Comparison of ENCODE assay signal across 8 cellular contexts in genomic region chr19:5686326-5686646, GRCh38. TPM values are rescaled to one million over a fixed set of nuclear protein-coding genes. Genes with fewer than 3 reads are reported as not detected.
DNase-seq lines count a peak whose midpoint lies in the region; ATAC-seq, FAIRE-seq and TF ChIP-seq lines count a peak whose summit lies in the region.

No MANE protein-coding gene starts in this region.

- no peaks in the 10 kb centered on the region for H4K20me1 ChIP-seq in endothelial cell of umbilical vein (replicated peaks; ENCODE audit: control insufficient read depth, extremely low read depth, insufficient read depth, low read length)

- DNase-seq in CD8-positive, alpha-beta T cell = no peak
- DNase-seq in NT2/D1 (ENCODE audit: low read depth, low spot score) (no peak), endothelial cell of umbilical vein (ENCODE audit: low read depth, low spot score) (no peak), osteocyte (ENCODE audit: extremely low spot score, unreplicated experiment) (no peak), SHP77 (lab: John Stamatoyannopoulos, UW) (no peak), putamen (ENCODE audit: low spot score) (no peak), KBM-7 (no peak)
- no peak for DNase-seq in stimulated activated CD4-positive, alpha-beta T cell treated with anti-CD3 and anti-CD28 coated beads, Interleukin-12 subunit alpha, Interleukin-12 subunit beta, amount 100 ng/mL, for 4 hours

- in situ Hi-C loops in KBM-7 (cut with MboI; ENCODE audit: low pct_unique_long_range_greater_than_20kb, low sequenced_read_pairs) = no loop called here

- H3K9me3 ChIP-seq in CD8-positive, alpha-beta T cell (ENCODE audit: low read length) = no peaks in the 10 kb centered on the region
- H3K9me3 ChIP-seq in NT2/D1 (ENCODE audit: insufficient read depth, low read length) (no peaks in the 10 kb centered on the region), endothelial cell of umbilical vein (replicated peaks; ENCODE audit: control insufficient read depth, insufficient read depth, low read length) (no peaks in the 10 kb centered on the region)

- H3K79me2 ChIP-seq in endothelial cell of umbilical vein (ENCODE audit: control insufficient read depth, insufficient read depth, low read length) = peaks cover 12% of the 10 kb centered on the region

- peak overlapping the region; percentile 59 for H3K4me3 ChIP-seq in CD8-positive, alpha-beta T cell (ENCODE audit: low read depth, low read length)
- peak overlapping the region; percentile 63 for H3K4me3 ChIP-seq in NT2/D1 (ENCODE audit: insufficient read length, low read depth)
- peak overlapping the region in 1 of 3 experiments; percentile 49 for H3K4me3 ChIP-seq in endothelial cell of umbilical vein (replicated peaks in 1 of 3; ENCODE audit: insufficient read depth in 1 of 3, low read depth in 1 of 3, low read length in 3 of 3)

- H3K27me3 Mint-ChIP-seq in CD8-positive, alpha-beta T cell (ENCODE audit: low read depth) = no peaks in the 10 kb centered on the region
- H3K27me3 Mint-ChIP-seq in osteocyte (ENCODE audit: unreplicated experiment) = no peaks in the 10 kb centered on the region

- H3K36me3 ChIP-seq in CD8-positive, alpha-beta T cell (ENCODE audit: insufficient read depth, low read length) = no peaks in the 10 kb centered on the region
- peaks cover 11% of the 10 kb centered on the region for H3K36me3 ChIP-seq in NT2/D1 (ENCODE audit: insufficient read depth, insufficient read length, low read length)
- H3K36me3 ChIP-seq in endothelial cell of umbilical vein (ENCODE audit: control insufficient read depth in 2 of 2, extremely low read depth in 1 of 2, insufficient read depth in 2 of 2, low read length in 2 of 2) = no peaks in the 10 kb centered on the region

- H3K9me1 ChIP-seq in endothelial cell of umbilical vein (replicated peaks; ENCODE audit: control insufficient read depth, extremely low read depth, insufficient read depth, low read length) = no peaks in the 10 kb centered on the region

- no TSS peak for BruUV-seq in endothelial cell of umbilical vein (replicated peaks; lab: Mats Ljungman, UMichigan)

- POLR2A ChIA-PET in CD8-positive, alpha-beta T cell (lab: Charles Lee) = interaction anchor here (0.7 to 2.1 kb wide), 3 partner anchors 34 to 1344 kb away, joined by 7 to 11 read pairs (median 8); partner anchors contain the start of genes CATSPERD, LONP1, SAFB and SAFB2
- POLR2A ChIA-PET in endothelial cell of umbilical vein (lab: Charles Lee) = no interaction called here

- intact Hi-C loops in CD8-positive, alpha-beta T cell (cut with DNase I, micrococcal nuclease) = loop anchor here in 1 of 2 experiments (10.0 kb wide), 1 partner anchor 689 kb away; the partner anchor contains the start of genes ALKBH7 and PSPN
- intact Hi-C loops in endothelial cell of umbilical vein (cut with micrococcal nuclease) = no loop called here

- CTCF ChIA-PET in CD8-positive, alpha-beta T cell (lab: Charles Lee) = interaction anchor here (0.9 to 1.9 kb wide), 6 partner anchors 10 to 62 kb away, joined by 3 to 7 read pairs (median 6); partner anchors contain the start of genes CATSPERD, LONP1 and SAFB
- CTCF ChIA-PET in endothelial cell of umbilical vein (lab: Charles Lee) = interaction anchor here (1.1 to 1.6 kb wide), 3 partner anchors 10 to 52 kb away, joined by 3 to 11 read pairs (median 4); partner anchors contain the start of genes CATSPERD and LONP1

- H3K27ac ChIP-seq in CD8-positive, alpha-beta T cell (ENCODE audit: low read depth, low read length) = no peak overlapping the region
- no peak overlapping the region for H3K27ac ChIP-seq in endothelial cell of umbilical vein (ENCODE audit: insufficient read depth, low read depth, low read length)

- TF ChIP-seq CTCF in CD8-positive, alpha-beta T cell (IDR thresholded peaks at IDR 0.05) = no peak
- TF ChIP-seq CTCF in endothelial cell of umbilical vein (IDR thresholded peaks at IDR 0.05; ENCODE audit: extremely low read depth in 1 of 2, insufficient read depth in 1 of 2, low read depth in 1 of 2, low read length in 2 of 2) (no peak), osteocyte (IDR thresholded peaks at IDR 0.05) (no peak)

- dilution Hi-C loops in endothelial cell of umbilical vein (cut with MboI; ENCODE audit: extremely low pct_ligation_motif_present, low sequenced_read_pairs) = no loop called here

- no peak for FAIRE-seq in endothelial cell of umbilical vein (lab: Jason Lieb, UNC)

- no peak for TF ChIP-seq POLR2A in endothelial cell of umbilical vein (IDR thresholded peaks at IDR 0.05; ENCODE audit: low read depth, low read length)

- ATAC-seq in CD8-positive, alpha-beta T cell = no peak

- peak overlapping the region; percentile 82 for H3K27ac Mint-ChIP-seq in CD8-positive, alpha-beta T cell
- H3K27ac Mint-ChIP-seq in osteocyte (ENCODE audit: unreplicated experiment) = peak overlapping the region; percentile 59

- no peaks in the 10 kb centered on the region for H3K9me3 Mint-ChIP-seq in CD8-positive, alpha-beta T cell
- no peaks in the 10 kb centered on the region for H3K9me3 Mint-ChIP-seq in osteocyte (ENCODE audit: unreplicated experiment)

- H3K4me3 Mint-ChIP-seq in CD8-positive, alpha-beta T cell = peak overlapping the region; percentile 84
- H3K4me3 Mint-ChIP-seq in osteocyte (ENCODE audit: unreplicated experiment) = peak overlapping the region; percentile 79

- H3K9ac ChIP-seq in NT2/D1 (ENCODE audit: insufficient read length, low read depth) = no peak overlapping the region
- no peak overlapping the region for H3K9ac ChIP-seq in endothelial cell of umbilical vein (replicated peaks; ENCODE audit: extremely low read depth, insufficient read depth, low read length)

- H3K36me3 Mint-ChIP-seq in CD8-positive, alpha-beta T cell = peaks cover 12% of the 10 kb centered on the region
- peaks cover 2% of the 10 kb centered on the region for H3K36me3 Mint-ChIP-seq in osteocyte (ENCODE audit: unreplicated experiment)

- peaks cover 40% of the 10 kb centered on the region for H3K4me1 Mint-ChIP-seq in CD8-positive, alpha-beta T cell (ENCODE audit: low read depth)
- H3K4me1 Mint-ChIP-seq in osteocyte (ENCODE audit: unreplicated experiment) = peaks cover 23% of the 10 kb centered on the region

- H3K4me1 ChIP-seq in CD8-positive, alpha-beta T cell (ENCODE audit: insufficient read depth, low read length) = peaks cover 21% of the 10 kb centered on the region
- H3K4me1 ChIP-seq in NT2/D1 (ENCODE audit: insufficient read depth, insufficient read length) = peaks cover 15% of the 10 kb centered on the region
- H3K4me1 ChIP-seq in endothelial cell of umbilical vein (ENCODE audit: control insufficient read depth, extremely low read depth, insufficient read depth, low read length) = no peaks in the 10 kb centered on the region

- no peaks in the 10 kb centered on the region for H3K27me3 ChIP-seq in CD8-positive, alpha-beta T cell (ENCODE audit: insufficient read depth, low read length)
- H3K27me3 ChIP-seq in NT2/D1 (ENCODE audit: insufficient read depth, insufficient read length) (no peaks in the 10 kb centered on the region), endothelial cell of umbilical vein (ENCODE audit: control insufficient read depth in 2 of 2, insufficient read depth in 2 of 2, low read length in 2 of 2) (no peaks in the 10 kb centered on the region)

- peak overlapping the region; percentile 77 for H2AFZ ChIP-seq in endothelial cell of umbilical vein (ENCODE audit: low read depth, low read length)

- peak overlapping the region; percentile 43 for H3K4me2 ChIP-seq in endothelial cell of umbilical vein (ENCODE audit: insufficient read depth, low read length)

RNA-seq across cellular contexts. Expression of gene RPL36, which starts 3.8 kb away (rescaled TPM):
- 1,000 to 10,000 TPM; 1,425 to 1,465 TPM for total RNA-seq in CD8-positive, alpha-beta T cell
- total RNA-seq in endothelial cell of umbilical vein (944 and 1,033 TPM in 2 replicates), osteocyte (716 and 728 TPM in 2 replicates)
- polyA plus RNA-seq in endothelial cell of umbilical vein = 835 and 1,084 TPM in 2 replicates
- 561 and 877 TPM in 2 replicates for polyA plus RNA-seq in endothelial cell of umbilical vein (2011; cell fraction: cytosol; rRNA removed)
- 224 and 232 TPM in 2 replicates for polyA plus RNA-seq in endothelial cell of umbilical vein (2011; cell fraction: nucleus; rRNA removed)
- 1,177 and 1,852 TPM in 2 replicates for polyA plus RNA-seq in endothelial cell of umbilical vein (2012)
- 208 and 264 TPM in 2 replicates for polyA minus RNA-seq in endothelial cell of umbilical vein
- polyA minus RNA-seq in endothelial cell of umbilical vein (2011; cell fraction: cytosol; rRNA and poly(A)+ RNA removed) = 889 TPM
- polyA minus RNA-seq in endothelial cell of umbilical vein (2011; cell fraction: nucleus; rRNA and poly(A)+ RNA removed) = 50.3 and 106 TPM in 2 replicates

RNA-seq across cellular contexts. Expression of gene HSD11B1L, which starts 5.5 kb away (rescaled TPM):
- 1 to 10 TPM; 3.1 to 4.1 TPM for total RNA-seq in CD8-positive, alpha-beta T cell
- total RNA-seq in endothelial cell of umbilical vein = 4.4 and 5.0 TPM in 2 replicates
- polyA plus RNA-seq in endothelial cell of umbilical vein = 9.1 and 10.2 TPM in 2 replicates
- 4.9 and 6.1 TPM in 2 replicates for polyA plus RNA-seq in endothelial cell of umbilical vein (2011; cell fraction: cytosol; rRNA removed)
- polyA plus RNA-seq in endothelial cell of umbilical vein (2011; cell fraction: nucleus; rRNA removed) = 4.1 and 4.4 TPM in 2 replicates
- polyA plus RNA-seq in endothelial cell of umbilical vein (2012) = 4.2 and 11.2 TPM in 2 replicates
- polyA minus RNA-seq in endothelial cell of umbilical vein = 2.0 and 2.1 TPM in 2 replicates
- polyA minus RNA-seq in endothelial cell of umbilical vein (2011; cell fraction: cytosol; rRNA and poly(A)+ RNA removed) = not detected
- polyA minus RNA-seq in endothelial cell of umbilical vein (2011; cell fraction: nucleus; rRNA and poly(A)+ RNA removed) = 2.3 TPM in 1 of 2 replicates, not detected in the other
- 9.7 and 10.7 TPM in 2 replicates for total RNA-seq in osteocyte

RNA-seq across cellular contexts. Expression of gene MICOS13, which starts 6.0 kb away (rescaled TPM):
- total RNA-seq in CD8-positive, alpha-beta T cell = 10 to 100 TPM; 19.6 to 24.8 TPM
- total RNA-seq in endothelial cell of umbilical vein (53.0 and 55.3 TPM in 2 replicates), osteocyte (59.1 and 60.7 TPM in 2 replicates)
- 86.1 and 115 TPM in 2 replicates for polyA plus RNA-seq in endothelial cell of umbilical vein
- 38.6 and 56.1 TPM in 2 replicates for polyA plus RNA-seq in endothelial cell of umbilical vein (2011; cell fraction: cytosol; rRNA removed)
- 12.5 and 16.9 TPM in 2 replicates for polyA plus RNA-seq in endothelial cell of umbilical vein (2011; cell fraction: nucleus; rRNA removed)
- polyA plus RNA-seq in endothelial cell of umbilical vein (2012) = 41.0 and 68.2 TPM in 2 replicates
- 11.8 and 15.2 TPM in 2 replicates for polyA minus RNA-seq in endothelial cell of umbilical vein
- 14.3 TPM for polyA minus RNA-seq in endothelial cell of umbilical vein (2011; cell fraction: cytosol; rRNA and poly(A)+ RNA removed)
- 2.9 and 4.7 TPM in 2 replicates for polyA minus RNA-seq in endothelial cell of umbilical vein (2011; cell fraction: nucleus; rRNA and poly(A)+ RNA removed)

RNA-seq across cellular contexts. Expression of gene LONP1, which starts 33.7 kb away (rescaled TPM):
- total RNA-seq in CD8-positive, alpha-beta T cell = 100 to 1,000 TPM in 1 of 2 experiments, 10 to 100 TPM in 1; 90.6 to 109 TPM
- total RNA-seq in endothelial cell of umbilical vein = 95.1 and 95.7 TPM in 2 replicates
- 70.0 and 89.2 TPM in 2 replicates for polyA plus RNA-seq in endothelial cell of umbilical vein
- polyA plus RNA-seq in endothelial cell of umbilical vein (2011; cell fraction: cytosol; rRNA removed) = 41.1 and 58.7 TPM in 2 replicates
- polyA plus RNA-seq in endothelial cell of umbilical vein (2011; cell fraction: nucleus; rRNA removed) = 98.8 and 102 TPM in 2 replicates
- polyA plus RNA-seq in endothelial cell of umbilical vein (2012) = 50.8 and 65.0 TPM in 2 replicates
- polyA minus RNA-seq in endothelial cell of umbilical vein = 35.4 and 48.9 TPM in 2 replicates
- polyA minus RNA-seq in endothelial cell of umbilical vein (2011; cell fraction: cytosol; rRNA and poly(A)+ RNA removed) = 67.5 TPM
- 23.9 and 39.0 TPM in 2 replicates for polyA minus RNA-seq in endothelial cell of umbilical vein (2011; cell fraction: nucleus; rRNA and poly(A)+ RNA removed)
- 90.3 and 93.9 TPM in 2 replicates for total RNA-seq in osteocyte

RNA-seq across cellular contexts. Expression of gene CATSPERD, which starts 34.2 kb away (rescaled TPM):
- total RNA-seq in CD8-positive, alpha-beta T cell = not detected
- total RNA-seq in endothelial cell of umbilical vein (not detected in 2 replicates), osteocyte (not detected in 2 replicates)
- not detected in 2 replicates for polyA plus RNA-seq in endothelial cell of umbilical vein
- not detected in 2 replicates for polyA plus RNA-seq in endothelial cell of umbilical vein (2011; cell fraction: cytosol; rRNA removed)
- not detected in 2 replicates for polyA plus RNA-seq in endothelial cell of umbilical vein (2011; cell fraction: nucleus; rRNA removed)
- polyA plus RNA-seq in endothelial cell of umbilical vein (2012) = not detected in 2 replicates
- not detected in 2 replicates for polyA minus RNA-seq in endothelial cell of umbilical vein
- polyA minus RNA-seq in endothelial cell of umbilical vein (2011; cell fraction: cytosol; rRNA and poly(A)+ RNA removed) = not detected
- not detected in 2 replicates for polyA minus RNA-seq in endothelial cell of umbilical vein (2011; cell fraction: nucleus; rRNA and poly(A)+ RNA removed)
